In genomic region chr3:126340943-126341754, GRCh38 we compare ENCODE assay signal across 1 cellular context.
A peak's percentile ranks its signal among the peaks of the same experiment; 100 is the strongest.
TF ChIP-seq lines count a peak whose summit lies in the region.

No MANE protein-coding gene starts in this region.

TF ChIP-seq in liver, 16 proteins besides CTCF, POLR2A, EP300 and RAD21:
- TF ChIP-seq ZBTB33 (IDR thresholded peaks at IDR 0.05) (peak; percentile 88), FOXA2 (IDR thresholded peaks at IDR 0.05) (peak; percentile 85), SP1 (IDR thresholded peaks at IDR 0.05) (peak; percentile 96), YY1 (IDR thresholded peaks at IDR 0.05) (peak; percentile 81), NR2F2 (IDR thresholded peaks at IDR 0.05) (peak; percentile 82), ATF3 (IDR thresholded peaks at IDR 0.05) (peak; percentile 90), GABPA (IDR thresholded peaks at IDR 0.05 in 1 of 2, conservative IDR thresholded peaks at IDR 0.05 in 1 of 2) (peak in 1 of 2 donors; percentile 87), HNF4G (IDR thresholded peaks at IDR 0.05) (peak; percentile 72), REST (IDR thresholded peaks at IDR 0.05) (peak; percentile 75), EGR1 (IDR thresholded peaks at IDR 0.05; ENCODE audit: low read depth in 2 of 2) (peak in 1 of 2 donors; percentile 82), FOXA1 (IDR thresholded peaks at IDR 0.05) (peak; percentile 89), HNF4A (conservative IDR thresholded peaks at IDR 0.05) (peak; percentile 88 to 94), TAF1 (conservative IDR thresholded peaks at IDR 0.05) (no peak), JUND (IDR thresholded peaks at IDR 0.05) (peak; percentile 73 to 82), MAX (IDR thresholded peaks at IDR 0.05) (peak; percentile 84), RXRA (IDR thresholded peaks at IDR 0.05) (peak; percentile 99 to 100)
